Comparison of ENCODE assay signal across 7 cellular contexts in the genomic region with DNA sequence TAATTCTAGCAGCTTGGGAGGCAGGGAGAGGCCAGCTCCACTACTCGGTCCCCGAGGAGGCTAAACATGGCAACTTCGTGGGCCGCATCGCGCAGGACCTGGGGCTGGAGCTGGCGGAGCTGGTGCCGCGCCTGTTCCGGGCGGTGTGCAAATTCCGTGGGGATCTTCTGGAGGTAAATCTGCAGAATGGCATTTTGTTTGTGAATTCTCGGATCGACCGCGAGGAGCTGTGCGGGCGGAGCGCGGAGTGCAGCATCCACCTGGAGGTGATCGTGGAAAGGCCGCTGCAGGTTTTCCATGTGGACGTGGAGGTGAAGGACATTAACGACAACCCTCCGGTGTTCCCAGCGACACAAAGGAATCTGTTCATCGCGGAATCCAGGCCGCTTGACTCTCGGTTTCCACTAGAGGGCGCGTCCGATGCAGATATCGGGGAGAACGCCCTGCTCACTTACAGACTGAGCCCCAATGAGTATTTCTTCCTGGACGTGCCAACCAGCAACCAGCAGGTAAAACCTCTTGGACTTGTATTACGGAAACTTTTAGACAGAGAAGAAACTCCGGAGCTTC. TPM values are rescaled to one million over a fixed set of nuclear protein-coding genes. Genes with fewer than 3 reads are reported as not detected.
"Had no signal": no experiment of that assay in that cellular context is flagged by ENCODE, and none has a peak within 500 bp of the region (broad histone marks: within the 10 kb centered on the region; RNA-seq: fewer than 3 reads in every experiment).

No MANE protein-coding gene starts in this region.

RNA-seq across cellular contexts. Expression of a gene that starts 0.5 kb away (rescaled TPM):
- total RNA-seq: activated CD8-positive, alpha-beta T cell treated with anti-CD3 and anti-CD28 coated beads for 36 hours; activated naive CD4-positive, alpha-beta T cell treated with anti-CD3 and anti-CD28 coated beads, Interleukin-2, amount 50 U/mL, for 72 hours; left cardiac atrium; T-helper 17 cell had no signal

RNA-seq across cellular contexts. Expression of a gene that starts 6.5 kb away (rescaled TPM):
- total RNA-seq: activated CD8-positive, alpha-beta T cell treated with anti-CD3 and anti-CD28 coated beads for 36 hours; activated naive CD4-positive, alpha-beta T cell treated with anti-CD3 and anti-CD28 coated beads, Interleukin-2, amount 50 U/mL, for 72 hours; right lobe of liver; T-helper 17 cell had no signal

RNA-seq across cellular contexts. Expression of a gene that starts 6.8 kb away (rescaled TPM):
- total RNA-seq: activated CD8-positive, alpha-beta T cell treated with anti-CD3 and anti-CD28 coated beads for 36 hours; activated naive CD4-positive, alpha-beta T cell treated with anti-CD3 and anti-CD28 coated beads, Interleukin-2, amount 50 U/mL, for 72 hours; psoas muscle; T-helper 17 cell had no signal
- polyA plus RNA-seq: psoas muscle had no signal

RNA-seq across cellular contexts. Expression of a gene that starts 13.1 kb away (rescaled TPM):
- total RNA-seq: activated CD8-positive, alpha-beta T cell treated with anti-CD3 and anti-CD28 coated beads for 36 hours; activated naive CD4-positive, alpha-beta T cell treated with anti-CD3 and anti-CD28 coated beads, Interleukin-2, amount 50 U/mL, for 72 hours; psoas muscle; T-helper 17 cell had no signal

RNA-seq across cellular contexts. Expression of a gene that starts 13.7 kb away (rescaled TPM):
- total RNA-seq: activated CD8-positive, alpha-beta T cell treated with anti-CD3 and anti-CD28 coated beads for 36 hours; activated naive CD4-positive, alpha-beta T cell treated with anti-CD3 and anti-CD28 coated beads, Interleukin-2, amount 50 U/mL, for 72 hours; right lobe of liver; T-helper 17 cell had no signal
- polyA plus RNA-seq: lung had no signal
